In the genomic region with DNA sequence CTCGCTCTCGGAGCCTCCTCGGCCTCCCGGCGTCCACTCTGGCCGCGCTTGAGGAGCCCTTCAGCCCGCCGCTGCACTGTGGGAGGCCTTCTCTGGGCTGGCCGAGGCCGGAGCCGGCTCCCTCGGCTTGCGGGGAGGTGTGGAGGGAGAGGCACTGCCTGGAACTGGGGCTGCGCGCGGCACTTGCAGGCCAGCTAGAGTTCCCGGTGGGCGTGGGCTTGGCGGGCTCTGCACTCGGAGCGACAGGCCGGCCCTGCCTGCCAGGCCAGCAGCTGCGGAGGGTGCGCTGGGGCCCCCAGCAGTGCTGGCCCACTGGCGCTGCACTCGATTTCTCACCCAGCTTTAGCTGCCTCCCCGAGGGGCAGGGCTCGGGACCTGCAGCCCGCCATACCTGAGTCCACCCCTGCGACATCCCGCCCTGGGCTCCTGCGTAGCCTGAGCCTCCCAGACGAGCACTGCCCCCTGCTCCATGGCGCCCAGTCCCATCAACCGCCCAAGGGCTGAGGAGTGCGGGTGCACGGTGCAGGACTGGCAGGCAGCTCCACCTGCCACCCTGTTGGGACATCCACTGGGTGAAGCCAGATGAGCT, we compare ENCODE assay signal across 19 cellular contexts.
DNase-seq lines count a peak whose midpoint lies in the region; ATAC-seq and TF ChIP-seq lines count a peak whose summit lies in the region.
"Had no signal": no experiment of that assay in that cellular context is flagged by ENCODE, and none has a peak within 500 bp of the region (broad histone marks: within the 10 kb centered on the region; RNA-seq: fewer than 3 reads in every experiment).

No MANE protein-coding gene starts in this region.

- WGBS in spleen, 5 donors: 87 to 97% (median 95%) methylated on average over 22 to 38 of the region's 38 CpGs

- intact Hi-C loops in spleen (cut with DNase I; ENCODE audit: low total_unique reads): no loop called here

- no peaks in the 10 kb centered on the region for H3K36me3 ChIP-seq in spleen
- H3K36me3 ChIP-seq: BE2C, HAP-1 had no signal

- H3K27me3 ChIP-seq in spleen (replicated peaks in 1 of 7): no peaks in the 10 kb centered on the region
- H3K27me3 ChIP-seq: BE2C had no signal

- H3K4me1 ChIP-seq in spleen: no peaks in the 10 kb centered on the region
- H3K4me1 ChIP-seq: BE2C, HAP-1 had no signal

- TF ChIP-seq CTCF in spleen (IDR thresholded peaks at IDR 0.05 in 8 of 11, conservative IDR thresholded peaks at IDR 0.05 in 3 of 11): no peak

- H3K27ac ChIP-seq in spleen: no peak overlapping the region

- peak; percentile 31 for DNase-seq in NCI-H146 (lab: John Stamatoyannopoulos, UW)
- DNase-seq in NCI-H146 treated with DMSO at 0.1 percent for 48 hours (lab: John Stamatoyannopoulos, UW; ENCODE audit: unreplicated experiment): no peak
- DNase-seq in activated gamma-delta T cell (lab: John Stamatoyannopoulos, UW): peak; percentile 9
- no peak for DNase-seq in activated gamma-delta T cell treated with Interleukin-2 at 50 U/mL for 16 hours
- peak; percentile 0 for DNase-seq in activated T-helper 9 cell treated with anti-CD3 and anti-CD28 coated beads, Interleukin-2, amount 50 U/mL, for 16 hours (ENCODE audit: low read depth)
- DNase-seq in spleen: peak; percentile 62
- no peak for DNase-seq in activated naive CD4-positive, alpha-beta T cell (lab: John Stamatoyannopoulos, UW)
- DNase-seq: 8988T; BE2C; C1 segment of cervical spinal cord; CD4-positive, CD25-positive, alpha-beta regulatory T cell; CD8-positive, alpha-beta memory T cell; COR-L47; DMS 273 treated with DMSO at 0.1 percent for 48 hours; DMS79; GF-D8 had no signal

- no peak for TF ChIP-seq POLR2A in spleen (IDR thresholded peaks at IDR 0.05)

- H3K9me3 ChIP-seq in spleen: peaks cover 0 to 40% (median 26%) of the 10 kb centered on the region in 8 donors
- H3K9me3 ChIP-seq: BE2C, HAP-1 had no signal

- no peak overlapping the region for H3K4me3 ChIP-seq in spleen
- H3K4me3 ChIP-seq: HAP-1 had no signal

- ATAC-seq in GM19463 (IDR thresholded peaks at IDR 0.05; ENCODE audit: unreplicated experiment): no peak
- ATAC-seq: HepG2 had no signal

Comparison
In these comparisons a context has a peak if more than half of its experiments do, and no peak if none do; other contexts are left out.
1. DNase-seq: peak in NCI-H146 (single experiment), activated gamma-delta T cell (single experiment), activated T-helper 9 cell treated with anti-CD3 and anti-CD28 coated beads, Interleukin-2, amount 50 U/mL, for 16 hours (single experiment) and spleen (single experiment); none in NCI-H146 treated with DMSO at 0.1 percent for 48 hours (single experiment), activated gamma-delta T cell treated with Interleukin-2 at 50 U/mL for 16 hours (single experiment) and activated naive CD4-positive, alpha-beta T cell (0 of 4).